ENCODE assay signal across 12 cellular contexts in genomic region chr6:158835616-158836221, GRCh38. TPM values are rescaled to one million over a fixed set of nuclear protein-coding genes. Genes with fewer than 3 reads are reported as not detected.
DNase-seq lines count a peak whose midpoint lies in the region; ATAC-seq and TF ChIP-seq lines count a peak whose summit lies in the region.
"Had no signal": no experiment of that assay in that cellular context is flagged by ENCODE, and none has a peak within 500 bp of the region (broad histone marks: within the 10 kb centered on the region; RNA-seq: fewer than 3 reads in every experiment).

No MANE protein-coding gene starts in this region.

- BruUV-seq in HCT116 (replicated peaks; lab: Mats Ljungman, UMichigan): no TSS peak

- no peak overlapping the region for H3K27ac ChIP-seq in HCT116 (ENCODE audit: low read depth, low read length)
- H3K27ac ChIP-seq in hepatocyte: peak overlapping the region; percentile 89
- H3K27ac ChIP-seq in prostate gland: peak overlapping the region; percentile 35 to 47
- no peak overlapping the region for H3K27ac ChIP-seq in tibial artery
- H3K27ac ChIP-seq: thoracic aorta had no signal

- ATAC-seq in HCT116: 0 out of 2 replicates have a peak, but pooled peaks have one; percentile 23
- ATAC-seq in WTC11: peak; percentile 86

- DNase-seq in HCT116 (ENCODE audit: low read depth, low spot score): no peak
- DNase-seq in WTC11 (ENCODE audit: low spot score): peak; percentile 37
- peak; percentile 86 for DNase-seq in hepatocyte (ENCODE audit: low spot score)
- DNase-seq in prostate gland (ENCODE audit: low spot score): no peak
- DNase-seq in stimulated activated CD4-positive, alpha-beta T cell treated with anti-CD3 and anti-CD28 coated beads, Interleukin-15, amount 100 ng/mL, for 24 hours: no peak
- DNase-seq in NCI-H1417 treated with DMSO at 0.1 percent for 48 hours (lab: John Stamatoyannopoulos, UW): no peak
- DNase-seq in RPMI8226: no peak
- no peak for DNase-seq in tibial artery
- DNase-seq: activated naive CD4-positive, alpha-beta T cell; GOT3; NCI-H526 had no signal

- TF ChIP-seq POLR2A in HCT116 (IDR thresholded peaks at IDR 0.05; ENCODE audit: borderline replicate concordance, extremely low read depth, insufficient read depth, insufficient read length) (no peak), prostate gland (IDR thresholded peaks at IDR 0.05) (no peak)

- H3K4me1 Mint-ChIP-seq in WTC11: peaks cover 20% of the 10 kb centered on the region

- no peak overlapping the region for H3K9ac ChIP-seq in HCT116 (ENCODE audit: low read length)

- RAD21 ChIA-PET in HCT116 (lab: Charles Lee; ENCODE audit: low non-redundant PET in 1 of 2, low total read pairs in 2 of 2, uncharacterized antibody in 2 of 2, unreplicated experiment in 2 of 2): no interaction called here

- H3K27me3 Mint-ChIP-seq in WTC11 (ENCODE audit: low read depth): no peaks in the 10 kb centered on the region; the same call in 1 of the 2 replicates

- H3K9me2 ChIP-seq in HCT116 (ENCODE audit: insufficient read depth): no peaks in the 10 kb centered on the region
- H3K9me2 ChIP-seq in hepatocyte (replicated peaks; ENCODE audit: insufficient read depth): no peaks in the 10 kb centered on the region

- H3K9me3 ChIP-seq in HCT116 (ENCODE audit: control insufficient read depth in 1 of 2, insufficient read depth in 1 of 2, low read depth in 1 of 2, low read length in 2 of 2) (no peaks in the 10 kb centered on the region), hepatocyte (ENCODE audit: low read depth) (no peaks in the 10 kb centered on the region), prostate gland (no peaks in the 10 kb centered on the region), tibial artery (no peaks in the 10 kb centered on the region)
- H3K9me3 ChIP-seq: thoracic aorta had no signal

- H4K20me1 ChIP-seq in HCT116 (ENCODE audit: insufficient read depth) (no peaks in the 10 kb centered on the region), hepatocyte (ENCODE audit: insufficient read depth, poor library complexity, severe bottlenecking) (no peaks in the 10 kb centered on the region)

- peaks cover 3 to 33% of the 10 kb centered on the region in 2 experiments; a peak in 2 of 4 replicates for H3K4me1 ChIP-seq in HCT116 (ENCODE audit: control insufficient read depth in 1 of 2, insufficient read depth in 2 of 2, low read length in 2 of 2)
- peaks cover 15% of the 10 kb centered on the region for H3K4me1 ChIP-seq in hepatocyte (ENCODE audit: insufficient read depth)
- no peaks in the 10 kb centered on the region for H3K4me1 ChIP-seq in prostate gland (replicated peaks)
- no peaks in the 10 kb centered on the region for H3K4me1 ChIP-seq in tibial artery

- H3K36me3 Mint-ChIP-seq in WTC11: peaks cover 3% of the 10 kb centered on the region; the same call in 1 of the 2 replicates

- no peak overlapping the region for H3K4me3 ChIP-seq in HCT116 (replicated peaks in 1 of 2; ENCODE audit: low read depth in 1 of 2, low read length in 2 of 2)
- no peak overlapping the region for H3K4me3 ChIP-seq in hepatocyte
- H3K4me3 ChIP-seq in prostate gland: no peak overlapping the region
- H3K4me3 ChIP-seq in tibial artery: no peak overlapping the region
- H3K4me3 ChIP-seq: thoracic aorta had no signal

- no peak for TF ChIP-seq CTCF in HCT116 (IDR thresholded peaks at IDR 0.05 in 2 of 3, conservative IDR thresholded peaks at IDR 0.05 in 1 of 3; ENCODE audit: borderline replicate concordance in 1 of 3, insufficient read depth in 1 of 3, low read depth in 2 of 3, low read length in 2 of 3)
- TF ChIP-seq CTCF in WTC11 (IDR thresholded peaks at IDR 0.05): no peak
- no peak for TF ChIP-seq CTCF in hepatocyte (IDR thresholded peaks at IDR 0.05; ENCODE audit: poor library complexity)
- no peak for TF ChIP-seq CTCF in prostate gland (IDR thresholded peaks at IDR 0.05)
- TF ChIP-seq CTCF in tibial artery (IDR thresholded peaks at IDR 0.05): no peak

- H3K4me3 Mint-ChIP-seq in WTC11: no peak overlapping the region

- H3K27me3 ChIP-seq in HCT116 (ENCODE audit: insufficient read depth, low read length) (no peaks in the 10 kb centered on the region), hepatocyte (no peaks in the 10 kb centered on the region), prostate gland (replicated peaks; ENCODE audit: insufficient read depth) (no peaks in the 10 kb centered on the region), tibial artery (peaks cover 0 to 5% of the 10 kb centered on the region in 2 donors)

- H3K27ac Mint-ChIP-seq in WTC11: no peak overlapping the region

- intact Hi-C loops in HCT116 (cut with micrococcal nuclease) (no loop called here), prostate gland (cut with DNase I) (no loop called here), tibial artery (cut with DNase I; ENCODE audit: low total_unique reads) (no loop called here)

- no peak for TF ChIP-seq RAD21 in HCT116 (IDR thresholded peaks at IDR 0.05; ENCODE audit: low read depth)

- peaks cover 4% of the 10 kb centered on the region for H3K9me3 Mint-ChIP-seq in WTC11

- H3K79me2 ChIP-seq in HCT116 (ENCODE audit: insufficient read depth, low read length): no peaks in the 10 kb centered on the region
- H3K79me2 ChIP-seq in hepatocyte: no peaks in the 10 kb centered on the region

- H2AFZ ChIP-seq in HCT116 (ENCODE audit: low read depth, low read length, poor library complexity, severe bottlenecking): no peak overlapping the region
- peak overlapping the region; percentile 18 for H2AFZ ChIP-seq in hepatocyte

- no peaks in the 10 kb centered on the region for H3K36me3 ChIP-seq in HCT116 (ENCODE audit: control insufficient read depth in 1 of 2, insufficient read depth in 2 of 2, low read length in 2 of 2)
- no peaks in the 10 kb centered on the region for H3K36me3 ChIP-seq in hepatocyte (replicated peaks; ENCODE audit: insufficient read depth, low read depth)
- no peaks in the 10 kb centered on the region for H3K36me3 ChIP-seq in prostate gland
- no peaks in the 10 kb centered on the region for H3K36me3 ChIP-seq in tibial artery
- H3K36me3 ChIP-seq: thoracic aorta had no signal

- CTCF ChIA-PET in HCT116 (lab: Charles Lee) (no interaction called here), WTC11 (lab: Charles Lee) (interaction anchor here (0.6 to 0.9 kb wide), 2 partner anchors 36 to 164 kb away, joined by 3 read pairs; partner anchors contain the start of gene RSPH3)

- WGBS in hepatocyte (ENCODE audit: low lambda C conversion rate, missing lambda C conversion rate): 32% methylated on average over 17 of the region's 19 CpGs
- 50% methylated on average over 19 of the region's 19 CpGs for WGBS in prostate gland

- POLR2A ChIA-PET in HCT116 (lab: Charles Lee): no interaction called here
- POLR2A ChIA-PET in WTC11 (lab: Charles Lee): no interaction called here

- H3K4me2 ChIP-seq in HCT116 (ENCODE audit: low read length) (no peak overlapping the region), hepatocyte (peak overlapping the region; percentile 66)

TF ChIP-seq in HCT116, 20 proteins besides CTCF, POLR2A, EP300 and RAD21 (continues in another document):
- TF ChIP-seq FOSL1 (IDR thresholded peaks at IDR 0.05; ENCODE audit: low read depth) (no peak), EGR1 (IDR thresholded peaks at IDR 0.05; ENCODE audit: low read depth) (no peak), EZH2 (IDR thresholded peaks at IDR 0.05) (no peak), JUND (IDR thresholded peaks at IDR 0.05) (no peak), POLR2AphosphoS5 (IDR thresholded peaks at IDR 0.05; ENCODE audit: low read depth, low read length) (no peak)

TF ChIP-seq in WTC11, 78 proteins besides CTCF, POLR2A, EP300 and RAD21:
- TF ChIP-seq JUN (CRISPR knock-in tag; IDR thresholded peaks at IDR 0.05) (no peak), MAX (CRISPR knock-in tag; IDR thresholded peaks at IDR 0.05) (0 out of 2 replicates have a peak, but pooled peaks have one; percentile 8)

RNA-seq across cellular contexts. Expression of gene EZR, which starts 16.6 kb away (rescaled TPM):
- total RNA-seq in HCT116 (2021; ENCODE audit: unreplicated experiment): 1,402 TPM
- polyA plus RNA-seq in HCT116 (2012): 1,219 and 1,280 TPM in 2 replicates
- 194 to 215 TPM (median 199 TPM) in 3 replicates for total RNA-seq in WTC11 (2021)
- 395 and 399 TPM in 2 replicates for total RNA-seq in hepatocyte
- 616 and 623 TPM in 2 replicates for polyA plus RNA-seq in hepatocyte
- 100 to 1,000 TPM; 118 to 222 TPM for total RNA-seq in prostate gland

Comparison
In these comparisons a context has a peak if more than half of its experiments do, and no peak if none do; other contexts are left out.
1. DNase-seq: peak in WTC11 (single experiment) and hepatocyte (single experiment); none in HCT116 (single experiment), prostate gland (single experiment), stimulated activated CD4-positive, alpha-beta T cell treated with anti-CD3 and anti-CD28 coated beads, Interleukin-15, amount 100 ng/mL, for 24 hours (single experiment), NCI-H1417 treated with DMSO at 0.1 percent for 48 hours (single experiment), RPMI8226 (single experiment) and tibial artery (0 of 2).
2. H3K27ac ChIP-seq: peak in hepatocyte (single experiment) and prostate gland (2 of 2); none in HCT116 (single experiment) and tibial artery (0 of 2).
3. Of the 4 proteins assayed by ChIP-seq in both WTC11 and HCT116: peak only in WTC11: MAX; only in HCT116: none; in both: none; in neither: 3.